22 cellular contexts compared by ENCODE assay signal in genomic region chr6:46051962-46052361, GRCh38. TPM values are rescaled to one million over a fixed set of nuclear protein-coding genes. Genes with fewer than 3 reads are reported as not detected.
DNase-seq lines count a peak whose midpoint lies in the region; ATAC-seq and TF ChIP-seq lines count a peak whose summit lies in the region.
"Had no signal": no experiment of that assay in that cellular context is flagged by ENCODE, and none has a peak within 500 bp of the region (broad histone marks: within the 10 kb centered on the region; RNA-seq: fewer than 3 reads in every experiment).

No MANE protein-coding gene starts in this region.

- peak overlapping the region; percentile 85 for H3K27ac ChIP-seq in colonic mucosa
- H3K27ac ChIP-seq in psoas muscle, result peak overlapping the region; percentile 92
- H3K27ac ChIP-seq: 22Rv1, C4-2B had no signal

- no peak for ATAC-seq in psoas muscle
- ATAC-seq in HG02798 (IDR thresholded peaks at IDR 0.05; ENCODE audit: poor library complexity, unreplicated experiment), result no peak
- ATAC-seq: naive thymus-derived CD8-positive, alpha-beta T cell; stimulated activated effector memory CD8-positive, alpha-beta T cell treated with anti-CD3 and anti-CD28 coated beads, Interleukin-12 subunit alpha, Interleukin-12 subunit beta, amount 100 ng/mL, for 72 hours had no signal

- no peaks in the 10 kb centered on the region for H3K36me3 ChIP-seq in colonic mucosa
- H3K36me3 ChIP-seq in psoas muscle (ENCODE audit: insufficient read depth in 1 of 2, low read depth in 1 of 2), result no peaks in the 10 kb centered on the region
- H3K36me3 ChIP-seq: tibial nerve had no signal

- DNase-seq in DMS153 (lab: John Stamatoyannopoulos, UW) (peak; percentile 13), DMS153 treated with DMSO at 0.1 percent for 48 hours (lab: John Stamatoyannopoulos, UW; ENCODE audit: unreplicated experiment) (no peak), LHCN-M2 (ENCODE audit: low read depth) (peak; percentile 19), colonic mucosa (no peak), psoas muscle (no peak), NCI-H524 treated with DMSO at 0.1 percent for 48 hours (lab: John Stamatoyannopoulos, UW) (no peak), T-helper 1 cell (no peak)
- DNase-seq: activated B cell treated with CpG ODN at 0.5 μM for 24 hours; DMS 273 treated with DMSO at 0.1 percent for 48 hours; KBM-7; naive thymus-derived CD8-positive, alpha-beta T cell; SIG-M5; stimulated activated CD4-positive, alpha-beta T cell treated with anti-CD3 and anti-CD28 coated beads, Interleukin-12 subunit alpha, Interleukin-12 subunit beta, amount 100 ng/mL, for 4 hours; T-helper 2 cell had no signal

- intact Hi-C loops in colonic mucosa (cut with DNase I) (no loop called here), psoas muscle (cut with DNase I) (no loop called here)

- H3K9ac ChIP-seq in colonic mucosa (ENCODE audit: low read depth in 2 of 2, low read length in 2 of 2), result peak overlapping the region in 1 of 2 donors; percentile 66
- H3K9ac ChIP-seq: parathyroid adenoma had no signal

- H3K4me1 ChIP-seq in colonic mucosa, result peaks cover 13% of the 10 kb centered on the region
- peaks cover 48% of the 10 kb centered on the region for H3K4me1 ChIP-seq in psoas muscle
- H3K4me1 ChIP-seq: parathyroid adenoma had no signal

- H3K9me3 ChIP-seq in colonic mucosa, result no peaks in the 10 kb centered on the region
- no peaks in the 10 kb centered on the region for H3K9me3 ChIP-seq in psoas muscle
- H3K9me3 ChIP-seq: tibial nerve had no signal

- no peaks in the 10 kb centered on the region for H3K27me3 ChIP-seq in colonic mucosa
- no peaks in the 10 kb centered on the region for H3K27me3 ChIP-seq in psoas muscle (ENCODE audit: insufficient read depth in 3 of 3, low read length in 2 of 3)
- H3K27me3 ChIP-seq: tibial nerve had no signal

- no peak for TF ChIP-seq CTCF in colonic mucosa (IDR thresholded peaks at IDR 0.05)
- TF ChIP-seq CTCF in psoas muscle (IDR thresholded peaks at IDR 0.05), result no peak

- no peak overlapping the region for H3K4me3 ChIP-seq in colonic mucosa
- no peak overlapping the region for H3K4me3 ChIP-seq in psoas muscle
- H3K4me3 ChIP-seq: tibial nerve had no signal

RNA-seq across cellular contexts. Expression of gene CLIC5, which starts 36.3 kb away (rescaled TPM):
- total RNA-seq in LHCN-M2 (2014; rRNA removed), result not detected in 2 replicates
- not detected for polyA plus RNA-seq in LHCN-M2 (2012)
- 10 to 100 TPM; 72.8 to 74.9 TPM for total RNA-seq in colonic mucosa
- total RNA-seq in psoas muscle, result 100 to 1,000 TPM; 166 to 285 (median 211) TPM
- polyA plus RNA-seq in psoas muscle, result 10 to 100 TPM; 30.2 to 84.5 (median 82.4) TPM
- total RNA-seq: chondrocyte, lung microvascular endothelial cell had no signal

Comparison
In these comparisons a context has a peak if more than half of its experiments do, and no peak if none do; other contexts are left out.
1. DNase-seq: peak in DMS153 (single experiment) and LHCN-M2 (single experiment); none in DMS153 treated with DMSO at 0.1 percent for 48 hours (single experiment), colonic mucosa (single experiment), psoas muscle (0 of 2), NCI-H524 treated with DMSO at 0.1 percent for 48 hours (single experiment) and T-helper 1 cell (0 of 5).
2. RNA of gene CLIC5, which starts 36.3 kb away (total RNA-seq): 166 to 285 TPM in psoas muscle and 72.8 to 74.9 TPM in colonic mucosa; not detected in LHCN-M2; every median in the first group is over 10 times any median in the second.